ENCODE assay signal across 8 cellular contexts in genomic region chr21:33300701-33301631, GRCh38.
DNase-seq lines count a peak whose midpoint lies in the region; ATAC-seq and TF ChIP-seq lines count a peak whose summit lies in the region.

No MANE protein-coding gene starts in this region.

- H3K4me1 ChIP-seq in DND-41 (ENCODE audit: insufficient read depth, low read length) (peaks cover 68% of the 10 kb centered on the region), duodenal mucosa (ENCODE audit: control insufficient read depth in 1 of 2, insufficient read depth in 2 of 2, low read length in 2 of 2) (peaks cover 32 to 44% of the 10 kb centered on the region in 2 donors)

- H3K9ac ChIP-seq in DND-41 (ENCODE audit: low read depth, low read length) (peak overlapping the region; percentile 41), duodenal mucosa (ENCODE audit: low read depth in 1 of 2, low read length in 2 of 2) (no peak overlapping the region)

- DNase-seq in DND-41 = peak; percentile 71
- DNase-seq in NOMO-1 treated with DMSO at 0.1 percent for 48 hours (lab: John Stamatoyannopoulos, UW; ENCODE audit: unreplicated experiment) = peak; percentile 97
- DNase-seq in pons (ENCODE audit: low spot score) = peak; percentile 87
- no peak for DNase-seq in effector CD8-positive, alpha-beta T cell (lab: John Stamatoyannopoulos, UW)
- no peak for DNase-seq in activated T-cell treated with anti-CD3 and anti-CD28 coated beads, Interleukin-2, amount 50 U/mL, for 1 hour
- DNase-seq in DMS 273 treated with DMSO at 0.1 percent for 48 hours (lab: John Stamatoyannopoulos, UW) = no peak

- no peaks in the 10 kb centered on the region for H4K20me1 ChIP-seq in DND-41 (ENCODE audit: insufficient read depth, low read length)

- H3K4me2 ChIP-seq in DND-41 (ENCODE audit: insufficient read depth, low read length) = peak overlapping the region; percentile 36

- H2AFZ ChIP-seq in DND-41 (ENCODE audit: low read depth, low read length) = peak overlapping the region; percentile 63

- H3K36me3 ChIP-seq in DND-41 (ENCODE audit: insufficient read depth, low read length) (peaks cover 6% of the 10 kb centered on the region; the same call in 1 of the 2 replicates), duodenal mucosa (ENCODE audit: control insufficient read depth in 1 of 2, insufficient read depth in 2 of 2, low read length in 2 of 2) (peaks cover 0 to 9% of the 10 kb centered on the region in 2 donors)

- TF ChIP-seq CTCF in DND-41 (IDR thresholded peaks at IDR 0.05; ENCODE audit: borderline replicate concordance, extremely low read depth, low read length, poor library complexity, severe bottlenecking) = peak; percentile 6

- H3K27ac ChIP-seq in DND-41 (ENCODE audit: low read length) = peak overlapping the region; percentile 87
- H3K27ac ChIP-seq in duodenal mucosa (ENCODE audit: low read depth, low read length) = peak overlapping the region; percentile 36

- no peaks in the 10 kb centered on the region for H3K79me2 ChIP-seq in DND-41 (ENCODE audit: insufficient read depth, low read length)

- H3K27me3 ChIP-seq in DND-41 (ENCODE audit: insufficient read depth, low read length, poor library complexity) (no peaks in the 10 kb centered on the region), duodenal mucosa (ENCODE audit: control insufficient read depth in 1 of 2, insufficient read depth in 2 of 2, low read length in 2 of 2) (no peaks in the 10 kb centered on the region)

- H3K9me3 ChIP-seq in DND-41 (ENCODE audit: insufficient read depth, low read length, severe bottlenecking) (no peaks in the 10 kb centered on the region), duodenal mucosa (ENCODE audit: control insufficient read depth in 1 of 2, low read length in 2 of 2) (no peaks in the 10 kb centered on the region)

- ATAC-seq in DND-41 (ENCODE audit: insufficient read depth, low read depth) = peak; percentile 90
- ATAC-seq in HG03280 (IDR thresholded peaks at IDR 0.05; ENCODE audit: unreplicated experiment) = no peak

- H3K4me3 ChIP-seq in DND-41 (ENCODE audit: low read depth in 1 of 2, low read length in 2 of 2) (0 out of 4 replicates have a peak overlapping the region, but pooled peaks of 1 of the 2 experiments have one; percentile 2), duodenal mucosa (ENCODE audit: low read depth in 1 of 2, low read length in 2 of 2) (no peak overlapping the region)

Comparison
In these comparisons a context has a peak if more than half of its experiments do, and no peak if none do; other contexts are left out.
1. DNase-seq: peak in DND-41 (single experiment), NOMO-1 treated with DMSO at 0.1 percent for 48 hours (single experiment) and pons (single experiment); none in effector CD8-positive, alpha-beta T cell (single experiment), activated T-cell treated with anti-CD3 and anti-CD28 coated beads, Interleukin-2, amount 50 U/mL, for 1 hour (single experiment) and DMS 273 treated with DMSO at 0.1 percent for 48 hours (single experiment).